Comparison of ENCODE assay signal across 9 cellular contexts in genomic region chr14:95504135-95505029, GRCh38.
A peak's percentile ranks its signal among the peaks of the same experiment; 100 is the strongest.
DNase-seq lines count a peak whose midpoint lies in the region; ATAC-seq lines count a peak whose summit lies in the region.
"Had no signal": no experiment of that assay in that cellular context is flagged by ENCODE, and none has a peak within 500 bp of the region (broad histone marks: within the 10 kb centered on the region; RNA-seq: fewer than 3 reads in every experiment).

No MANE protein-coding gene starts in this region.

- peak overlapping the region; percentile 23 for H3K27ac Mint-ChIP-seq in activated naive CD4-positive, alpha-beta T cell treated with anti-CD3 and anti-CD28 coated beads, Interleukin-2, amount 50 U/mL, for 24 hours
- H3K27ac Mint-ChIP-seq in central memory CD8-positive, alpha-beta T cell (ENCODE audit: low read depth) = peak overlapping the region; percentile 90
- H3K27ac Mint-ChIP-seq in stimulated activated naive CD8-positive, alpha-beta T cell treated with anti-CD3 and anti-CD28 coated beads, Interleukin-15, Interleukin-2, amounts not matched to agents 100 ng/mL and 50 ng/mL, for 24 hours = peak overlapping the region; percentile 89

- no peak overlapping the region for H3K4me3 Mint-ChIP-seq in activated naive CD4-positive, alpha-beta T cell treated with anti-CD3 and anti-CD28 coated beads, Interleukin-2, amount 50 U/mL, for 24 hours
- H3K4me3 Mint-ChIP-seq in central memory CD8-positive, alpha-beta T cell = peak overlapping the region; percentile 61
- H3K4me3 Mint-ChIP-seq in stimulated activated naive CD8-positive, alpha-beta T cell treated with anti-CD3 and anti-CD28 coated beads, Interleukin-15, Interleukin-2, amounts not matched to agents 100 ng/mL and 50 ng/mL, for 24 hours = peak overlapping the region; percentile 49

- H3K27me3 Mint-ChIP-seq in activated naive CD4-positive, alpha-beta T cell treated with anti-CD3 and anti-CD28 coated beads, Interleukin-2, amount 50 U/mL, for 24 hours = no peaks in the 10 kb centered on the region
- H3K27me3 Mint-ChIP-seq in central memory CD8-positive, alpha-beta T cell = no peaks in the 10 kb centered on the region
- H3K27me3 Mint-ChIP-seq in stimulated activated naive CD8-positive, alpha-beta T cell treated with anti-CD3 and anti-CD28 coated beads, Interleukin-15, Interleukin-2, amounts not matched to agents 100 ng/mL and 50 ng/mL, for 24 hours = no peaks in the 10 kb centered on the region

- no peaks in the 10 kb centered on the region for H3K9me3 Mint-ChIP-seq in activated naive CD4-positive, alpha-beta T cell treated with anti-CD3 and anti-CD28 coated beads, Interleukin-2, amount 50 U/mL, for 24 hours
- no peaks in the 10 kb centered on the region for H3K9me3 Mint-ChIP-seq in central memory CD8-positive, alpha-beta T cell
- no peaks in the 10 kb centered on the region for H3K9me3 Mint-ChIP-seq in stimulated activated naive CD8-positive, alpha-beta T cell treated with anti-CD3 and anti-CD28 coated beads, Interleukin-15, Interleukin-2, amounts not matched to agents 100 ng/mL and 50 ng/mL, for 24 hours

- H3K4me1 Mint-ChIP-seq in activated naive CD4-positive, alpha-beta T cell treated with anti-CD3 and anti-CD28 coated beads, Interleukin-2, amount 50 U/mL, for 24 hours = peaks cover 59% of the 10 kb centered on the region
- H3K4me1 Mint-ChIP-seq in central memory CD8-positive, alpha-beta T cell = peaks cover 70% of the 10 kb centered on the region
- H3K4me1 Mint-ChIP-seq in stimulated activated naive CD8-positive, alpha-beta T cell treated with anti-CD3 and anti-CD28 coated beads, Interleukin-15, Interleukin-2, amounts not matched to agents 100 ng/mL and 50 ng/mL, for 24 hours (ENCODE audit: low read depth) = peaks cover 94% of the 10 kb centered on the region

- ATAC-seq in HG03378 (IDR thresholded peaks at IDR 0.05; ENCODE audit: unreplicated experiment) = peak; percentile 27
- ATAC-seq in central memory CD8-positive, alpha-beta T cell (replicated peaks; ENCODE audit: extremely low read depth, poor library complexity, severe bottlenecking) = peak; percentile 55
- ATAC-seq: left colon had no signal

- peaks cover 6% of the 10 kb centered on the region for H3K36me3 Mint-ChIP-seq in activated naive CD4-positive, alpha-beta T cell treated with anti-CD3 and anti-CD28 coated beads, Interleukin-2, amount 50 U/mL, for 24 hours
- peaks cover 13% of the 10 kb centered on the region for H3K36me3 Mint-ChIP-seq in central memory CD8-positive, alpha-beta T cell (ENCODE audit: insufficient read depth)
- H3K36me3 Mint-ChIP-seq in stimulated activated naive CD8-positive, alpha-beta T cell treated with anti-CD3 and anti-CD28 coated beads, Interleukin-15, Interleukin-2, amounts not matched to agents 100 ng/mL and 50 ng/mL, for 24 hours (ENCODE audit: low read depth) = peaks cover 34% of the 10 kb centered on the region

- DNase-seq in activated naive CD4-positive, alpha-beta T cell treated with Interleukin-2 at 50 U/mL for 16 hours = no peak
- no peak for DNase-seq in central memory CD8-positive, alpha-beta T cell (ENCODE audit: low spot score in 2 of 2)
- DNase-seq in midbrain (lab: John Stamatoyannopoulos, UW) = no peak
- no peak for DNase-seq in pons (ENCODE audit: low spot score)
- no peak for DNase-seq in NCI-H2107 (lab: John Stamatoyannopoulos, UW)
- DNase-seq: left colon had no signal

Comparison
In these comparisons a context has a peak if more than half of its experiments do, and no peak if none do; other contexts are left out.
1. H3K27ac Mint-ChIP-seq: peak in every context shown above with its lines; median percentile 90 in central memory CD8-positive, alpha-beta T cell; 89 in stimulated activated naive CD8-positive, alpha-beta T cell treated with anti-CD3 and anti-CD28 coated beads, Interleukin-15, Interleukin-2, amounts not matched to agents 100 ng/mL and 50 ng/mL, for 24 hours; 23 in activated naive CD4-positive, alpha-beta T cell treated with anti-CD3 and anti-CD28 coated beads, Interleukin-2, amount 50 U/mL, for 24 hours.